1 cellular context compared by ENCODE assay signal in the genomic region with DNA sequence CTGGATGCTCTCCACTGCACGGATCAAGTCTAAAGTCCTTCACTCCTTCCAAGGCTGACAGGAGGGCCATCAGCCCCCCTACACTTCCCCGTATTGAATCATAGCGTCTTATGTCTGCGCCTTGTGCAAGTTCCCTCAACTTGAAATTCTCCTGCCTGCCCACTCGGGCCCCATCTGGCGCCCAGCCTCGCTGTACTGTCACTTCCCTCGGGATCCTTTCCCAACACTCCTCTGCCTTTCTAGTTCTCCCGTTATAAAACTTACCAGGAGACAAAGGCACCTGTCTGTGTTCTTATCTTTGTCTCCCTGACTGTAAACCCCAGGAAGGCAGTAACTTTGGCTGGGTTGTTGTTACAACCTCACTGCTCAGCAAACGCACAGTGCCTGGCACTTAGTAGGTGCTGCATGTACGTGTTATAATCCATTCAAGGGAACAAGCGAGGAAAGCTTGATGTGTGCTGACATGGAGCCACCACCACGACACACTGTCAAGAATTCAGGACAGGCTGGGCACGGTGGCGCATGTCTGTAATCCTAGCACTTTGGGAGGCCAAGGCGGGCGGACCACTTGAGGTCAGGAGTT.
TF ChIP-seq lines count a peak whose summit lies in the region.

No MANE protein-coding gene starts in this region.

TF ChIP-seq in GM23338, 12 proteins besides CTCF, POLR2A, EP300 and RAD21 (continued from another document):
- no peak for TF ChIP-seq JUNB (IDR thresholded peaks at IDR 0.05; ENCODE audit: unreplicated experiment)
